2 cellular contexts compared by ENCODE assay signal in the genomic region with DNA sequence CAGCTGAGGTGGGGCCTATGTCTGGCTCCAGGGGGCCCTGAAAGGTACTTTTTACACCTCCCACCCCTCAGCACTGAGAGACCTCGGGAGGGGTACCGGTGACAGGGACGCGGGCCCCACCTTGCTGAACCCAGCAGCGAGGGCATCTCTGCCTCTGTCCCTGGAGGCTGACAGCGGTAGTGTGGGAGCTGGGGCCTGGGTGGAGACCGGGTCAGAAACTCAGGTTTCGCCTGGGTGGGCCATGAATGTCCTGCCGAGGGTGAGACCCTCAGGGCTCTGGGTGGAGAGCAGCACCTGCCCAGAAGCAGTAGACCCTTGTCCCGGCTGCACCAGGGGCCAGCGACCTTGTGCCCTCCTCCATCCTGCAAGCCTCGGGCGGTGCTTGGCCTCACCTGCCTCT.
TF ChIP-seq lines count a peak whose summit lies in the region.

No MANE protein-coding gene starts in this region.

TF ChIP-seq in SK-N-SH, 30 proteins besides CTCF, POLR2A, EP300 and RAD21:
- TF ChIP-seq, protein P1, sequence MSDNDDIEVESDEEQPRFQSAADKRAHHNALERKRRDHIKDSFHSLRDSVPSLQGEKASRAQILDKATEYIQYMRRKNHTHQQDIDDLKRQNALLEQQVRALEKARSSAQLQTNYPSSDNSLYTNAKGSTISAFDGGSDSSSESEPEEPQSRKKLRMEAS (IDR thresholded peaks at IDR 0.05; ENCODE audit: low read depth): no peak
- TF ChIP-seq FOSL2 (IDR thresholded peaks at IDR 0.05; ENCODE audit: borderline replicate concordance, low read depth) (no peak), EZH2phosphoT487 (IDR thresholded peaks at IDR 0.05; ENCODE audit: borderline replicate concordance, low read depth) (no peak)
- TF ChIP-seq, protein P2, sequence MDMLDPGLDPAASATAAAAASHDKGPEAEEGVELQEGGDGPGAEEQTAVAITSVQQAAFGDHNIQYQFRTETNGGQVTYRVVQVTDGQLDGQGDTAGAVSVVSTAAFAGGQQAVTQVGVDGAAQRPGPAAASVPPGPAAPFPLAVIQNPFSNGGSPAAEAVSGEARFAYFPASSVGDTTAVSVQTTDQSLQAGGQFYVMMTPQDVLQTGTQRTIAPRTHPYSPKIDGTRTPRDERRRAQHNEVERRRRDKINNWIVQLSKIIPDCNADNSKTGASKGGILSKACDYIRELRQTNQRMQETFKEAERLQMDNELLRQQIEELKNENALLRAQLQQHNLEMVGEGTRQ (IDR thresholded peaks at IDR 0.05; ENCODE audit: borderline replicate concordance, low read depth, low read length): no peak

TF ChIP-seq in SK-N-SH treated with all-trans-retinoic acid at 6 μM for 48 hours, 23 proteins besides CTCF, POLR2A, EP300 and RAD21:
- TF ChIP-seq, protein P3, sequence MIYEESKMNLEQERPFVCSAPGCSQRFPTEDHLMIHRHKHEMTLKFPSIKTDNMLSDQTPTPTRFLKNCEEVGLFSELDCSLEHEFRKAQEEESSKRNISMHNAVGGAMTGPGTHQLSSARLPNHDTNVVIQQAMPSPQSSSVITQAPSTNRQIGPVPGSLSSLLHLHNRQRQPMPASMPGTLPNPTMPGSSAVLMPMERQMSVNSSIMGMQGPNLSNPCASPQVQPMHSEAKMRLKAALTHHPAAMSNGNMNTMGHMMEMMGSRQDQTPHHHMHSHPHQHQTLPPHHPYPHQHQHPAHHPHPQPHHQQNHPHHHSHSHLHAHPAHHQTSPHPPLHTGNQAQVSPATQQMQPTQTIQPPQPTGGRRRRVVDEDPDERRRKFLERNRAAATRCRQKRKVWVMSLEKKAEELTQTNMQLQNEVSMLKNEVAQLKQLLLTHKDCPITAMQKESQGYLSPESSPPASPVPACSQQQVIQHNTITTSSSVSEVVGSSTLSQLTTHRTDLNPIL (CRISPR knock-in tag; IDR thresholded peaks at IDR 0.05; ENCODE audit: low read depth): no peak
- no peak for TF ChIP-seq GLIS3 (CRISPR knock-in tag; IDR thresholded peaks at IDR 0.05)
- TF ChIP-seq CSDC2 (CRISPR knock-in tag; IDR thresholded peaks at IDR 0.05): no peak
- TF ChIP-seq TCF4 (CRISPR knock-in tag; IDR thresholded peaks at IDR 0.05; ENCODE audit: borderline replicate concordance): no peak
- no peak for TF ChIP-seq PPARA (CRISPR knock-in tag; IDR thresholded peaks at IDR 0.05; ENCODE audit: borderline replicate concordance)
- TF ChIP-seq ISL1 (CRISPR knock-in tag; IDR thresholded peaks at IDR 0.05): no peak
TF ChIP-seq in SK-N-SH treated with all-trans-retinoic acid at 6 μM for 48 hours: peak in this region for 0.
